33 cellular contexts compared by ENCODE assay signal in genomic region chr12:1716911-1717310, GRCh38. TPM values are rescaled to one million over a fixed set of nuclear protein-coding genes. Genes with fewer than 3 reads are reported as not detected.
DNase-seq lines count a peak whose midpoint lies in the region; ATAC-seq, FAIRE-seq and TF ChIP-seq lines count a peak whose summit lies in the region.
"Had no signal": no experiment of that assay in that cellular context is flagged by ENCODE, and none has a peak within 500 bp of the region (broad histone marks: within the 10 kb centered on the region; RNA-seq: fewer than 3 reads in every experiment).

No MANE protein-coding gene starts in this region.

- intact Hi-C loops in adrenal gland (cut with DNase I), result no loop called here

- TF ChIP-seq POLR2A in H54 (IDR thresholded peaks at IDR 0.05; ENCODE audit: low read depth, low read length), result no peak
- no peak for TF ChIP-seq POLR2A in adrenal gland (IDR thresholded peaks at IDR 0.05)

- no peak for DNase-seq in H54 (ENCODE audit: insufficient read length, low spot score)
- no peak for DNase-seq in adrenal gland
- DNase-seq in fibroblast of the aortic adventitia (ENCODE audit: low read depth), result peak; percentile 46
- DNase-seq in cerebellum (ENCODE audit: low spot score), result no peak
- no peak for DNase-seq in Ammon's horn (ENCODE audit: low spot score)
- DNase-seq: activated CD4-positive, alpha-beta T cell treated with anti-CD3 and anti-CD28 coated beads, Interleukin-2, amount 50 U/mL, for 4 hours; activated CD4-positive, CD25-positive, alpha-beta regulatory T cell; activated CD8-positive, alpha-beta memory T cell treated with anti-CD3 and anti-CD28 coated beads, Interleukin-2, amount 10 ng/mL, durations not matched to agents 7 days and 5 days; activated gamma-delta T cell; activated naive CD8-positive, alpha-beta T cell treated with anti-CD3 and anti-CD28 coated beads for 36 hours; activated T-cell treated with anti-CD3 and anti-CD28 coated beads, Interleukin-2, amount 50 U/mL, for 4 hours; C1 segment of cervical spinal cord; caudate nucleus; COR-L47; GF-D8; hypothalamus; NCI-H1092; NCI-H187 treated with DMSO at 0.1 percent for 48 hours; NCI-H2171 treated with DMSO at 0.1 percent for 48 hours; NCI-H524; PC-3; SK-N-SH; stimulated activated CD4-positive, alpha-beta T cell treated with anti-CD3 and anti-CD28 coated beads, Interleukin-12 subunit alpha, Interleukin-12 subunit beta, amount 100 ng/mL, for 4 hours; stimulated activated CD4-positive, alpha-beta T cell treated with anti-CD3 and anti-CD28 coated beads, Interleukin-2, amount 100 ng/mL, for 48 hours; stimulated activated naive CD8-positive, alpha-beta T cell treated with anti-CD3 and anti-CD28 coated beads, Interleukin-15, amount 100 ng/mL, for 72 hours; thyroid gland had no signal

- TF ChIP-seq CTCF in adrenal gland (IDR thresholded peaks at IDR 0.05) (no peak), fibroblast of the aortic adventitia (IDR thresholded peaks at IDR 0.05; ENCODE audit: insufficient read depth, low read length) (no peak)

- no peak overlapping the region for H3K9ac ChIP-seq in subcutaneous abdominal adipose tissue (ENCODE audit: low read length in 5 of 5)
- H3K9ac ChIP-seq: SK-N-SH had no signal

- H3K27me3 ChIP-seq in adrenal gland, result no peaks in the 10 kb centered on the region
- H3K27me3 ChIP-seq in subcutaneous abdominal adipose tissue (ENCODE audit: control insufficient read depth in 5 of 5, insufficient read depth in 4 of 5, low read length in 5 of 5), result no peaks in the 10 kb centered on the region
- H3K27me3 ChIP-seq: ascending aorta, esophagus muscularis mucosa, thyroid gland, vagina had no signal

- H3K9me3 ChIP-seq in adrenal gland (replicated peaks in 1 of 3) (no peaks in the 10 kb centered on the region), subcutaneous abdominal adipose tissue (ENCODE audit: control insufficient read depth in 5 of 5, low read length in 5 of 5) (peaks cover 0 to 6% (median 0%) of the 10 kb centered on the region in 5 donors)
- H3K9me3 ChIP-seq: SK-N-SH, thyroid gland, vagina had no signal

- H3K4me3 ChIP-seq in adrenal gland (no peak overlapping the region), fibroblast of the aortic adventitia (ENCODE audit: low read depth, low read length) (no peak overlapping the region), subcutaneous abdominal adipose tissue (ENCODE audit: low read depth in 1 of 5, low read length in 5 of 5) (no peak overlapping the region)
- H3K4me3 ChIP-seq: ascending aorta, esophagus muscularis mucosa, thyroid gland, vagina had no signal

- FAIRE-seq in H54 (lab: Jason Lieb, UNC), result peak; percentile 36
- FAIRE-seq: endometrium had no signal

- H3K27ac ChIP-seq in adrenal gland (peak overlapping the region in 3 of 5 donors; percentile 76 to 91 (median 78)), subcutaneous abdominal adipose tissue (ENCODE audit: low read depth, low read length) (peak overlapping the region; percentile 19)
- H3K27ac ChIP-seq: ascending aorta, esophagus muscularis mucosa, thyroid gland, vagina had no signal

- H3K4me1 ChIP-seq in adrenal gland (replicated peaks in 1 of 2), result peaks cover 54 to 86% of the 10 kb centered on the region in 2 donors
- peaks cover 0 to 61% (median 39%) of the 10 kb centered on the region in 5 donors for H3K4me1 ChIP-seq in subcutaneous abdominal adipose tissue (ENCODE audit: control insufficient read depth in 5 of 5, insufficient read depth in 5 of 5, low read length in 5 of 5)

- H3K36me3 ChIP-seq in adrenal gland (replicated peaks in 1 of 2) (no peaks in the 10 kb centered on the region), subcutaneous abdominal adipose tissue (ENCODE audit: control insufficient read depth in 5 of 5, insufficient read depth in 5 of 5, low read length in 5 of 5) (peaks cover 0 to 5% (median 2%) of the 10 kb centered on the region in 5 donors)
- H3K36me3 ChIP-seq: thyroid gland, vagina had no signal

- ATAC-seq in HG03095 (IDR thresholded peaks at IDR 0.05; ENCODE audit: unreplicated experiment), result no peak
- ATAC-seq: activated CD8-positive, alpha-beta memory T cell treated with anti-CD3 and anti-CD28 coated beads, Interleukin-2, amount 10 ng/mL, durations not matched to agents 7 days and 5 days; sciatic nerve; stimulated activated naive CD8-positive, alpha-beta T cell treated with anti-CD3 and anti-CD28 coated beads, Interleukin-15, amount 100 ng/mL, for 72 hours had no signal

RNA-seq across cellular contexts. Expression of gene ADIPOR2, which starts 26.0 kb away (rescaled TPM):
- total RNA-seq in adrenal gland (100 to 1,000 TPM in 5 of 8 donors, 10 to 100 TPM in 3; 59.5 to 214 (median 130) TPM), fibroblast of the aortic adventitia (ENCODE audit: low replicate concordance) (12.4 and 26.0 TPM in 2 replicates), cerebellum (33.8 TPM)
- 100 to 1,000 TPM in 1 of 3 donors, 10 to 100 TPM in 2; 46.2 to 147 (median 66.0) TPM for polyA plus RNA-seq in adrenal gland
